Comparison of ENCODE assay signal across 8 cellular contexts in genomic region chr2:73071452-73072399, GRCh38. TPM values are rescaled to one million over a fixed set of nuclear protein-coding genes. Genes with fewer than 3 reads are reported as not detected.
DNase-seq lines count a peak whose midpoint lies in the region; ATAC-seq and TF ChIP-seq lines count a peak whose summit lies in the region.

A gene with protein sequence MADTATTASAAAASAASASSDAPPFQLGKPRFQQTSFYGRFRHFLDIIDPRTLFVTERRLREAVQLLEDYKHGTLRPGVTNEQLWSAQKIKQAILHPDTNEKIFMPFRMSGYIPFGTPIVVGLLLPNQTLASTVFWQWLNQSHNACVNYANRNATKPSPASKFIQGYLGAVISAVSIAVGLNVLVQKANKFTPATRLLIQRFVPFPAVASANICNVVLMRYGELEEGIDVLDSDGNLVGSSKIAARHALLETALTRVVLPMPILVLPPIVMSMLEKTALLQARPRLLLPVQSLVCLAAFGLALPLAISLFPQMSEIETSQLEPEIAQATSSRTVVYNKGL (minus strand): TSS chr2:73071712. CDS start chr2:73071705, 7 bp downstream.

- 4% methylated on average over 31 of the region's 69 CpGs for WGBS in right lobe of liver (ENCODE audit: insufficient coverage, low coverage, low lambda C conversion rate, missing lambda C conversion rate)

- H3K4me1 Mint-ChIP-seq in CD14-positive monocyte, result peaks cover 40% of the 10 kb centered on the region

- H3K27ac ChIP-seq in dorsolateral prefrontal cortex (peak within 1 kb of the TSS; percentile 72 to 99 (median 97)), right lobe of liver (peak within 1 kb of the TSS; percentile 68 to 93 (median 81))

- H3K4me3 ChIP-seq in dorsolateral prefrontal cortex, result peak within 1 kb of the TSS; percentile 69 to 100 (median 93)
- H3K4me3 ChIP-seq in right lobe of liver, result peak within 1 kb of the TSS; percentile 78 to 99 (median 90)

- H3K36me3 Mint-ChIP-seq in CD14-positive monocyte, result peaks cover 11 to 18% of the 10 kb centered on the region in 2 donors

- H3K9me3 Mint-ChIP-seq in CD14-positive monocyte, result peaks cover 0 to 2% (median 0%) of the 10 kb centered on the region in 7 donors

- H3K36me3 ChIP-seq in right lobe of liver, result no peaks in the 10 kb centered on the region

- ATAC-seq in GM19395 (IDR thresholded peaks at IDR 0.05; ENCODE audit: unreplicated experiment) (peak; percentile 81), HG03565 (IDR thresholded peaks at IDR 0.05; ENCODE audit: unreplicated experiment) (peak; percentile 64), right lobe of liver (peak; percentile 83 to 88 (median 84))

- peaks cover 0 to 28% (median 14%) of the 10 kb centered on the region in 4 donors for H3K4me1 ChIP-seq in right lobe of liver

- intact Hi-C loops in CD14-positive monocyte (cut with micrococcal nuclease), result loop anchor here (1.0 to 5.0 kb wide), 4 partner anchors 79 to 162 kb away; partner anchors contain the start of genes PRADC1 (in 2 of the 2), CCT7 (in 1 of the 2) and SMYD5 (in 1 of the 2)
- intact Hi-C loops in dorsolateral prefrontal cortex (cut with DNase I), result loop anchor here (1.0 to 5.0 kb wide), 5 partner anchors 41 to 179 kb away; partner anchors contain the start of genes RAB11FIP5 (in 2 of the 2), CCT7 (in 1 of the 2) and PRADC1 (in 1 of the 2)
- intact Hi-C loops in right lobe of liver (cut with DNase I), result loop anchor here (10.0 kb wide), 1 partner anchor 77 kb away; no protein-coding TSS in a partner anchor

- peak within 1 kb of the TSS; percentile 90 to 99 for H3K4me3 Mint-ChIP-seq in CD14-positive monocyte

- H3K27me3 Mint-ChIP-seq in CD14-positive monocyte (ENCODE audit: low read depth in 3 of 3), result peaks cover 0 to 8% (median 3%) of the 10 kb centered on the region in 3 donors

- DNase-seq in CD14-positive monocyte (ENCODE audit: low spot score) (peak; percentile 94), NCI-H82 (lab: John Stamatoyannopoulos, UW) (peak; percentile 95), dorsolateral prefrontal cortex (peak; percentile 90 to 95 (median 94)), right lobe of liver (peak; percentile 95 to 97 (median 97))
- DNase-seq in activated CD4-positive, alpha-beta T cell treated with anti-CD3 and anti-CD28 coated beads, Interleukin-2, amount 50 U/mL, for 48 hours, result peak; percentile 89 to 91
- peak; percentile 79 to 81 for DNase-seq in stimulated activated CD4-positive, alpha-beta T cell treated with anti-CD3 and anti-CD28 coated beads, Interleukin-4, amount 100 ng/mL, for 4 hours

- TF ChIP-seq POLR2A in right lobe of liver (IDR thresholded peaks at IDR 0.05), result peak; percentile 86

- H3K9me3 ChIP-seq in right lobe of liver, result no peaks in the 10 kb centered on the region

- no peaks in the 10 kb centered on the region for H3K27me3 ChIP-seq in dorsolateral prefrontal cortex
- no peaks in the 10 kb centered on the region for H3K27me3 ChIP-seq in right lobe of liver

- peak; percentile 18 for TF ChIP-seq CTCF in CD14-positive monocyte (IDR thresholded peaks at IDR 0.05)
- TF ChIP-seq CTCF in dorsolateral prefrontal cortex (IDR thresholded peaks at IDR 0.05 in 54 of 56, conservative IDR thresholded peaks at IDR 0.05 in 2 of 56; ENCODE audit: low read depth in 1 of 56, partially characterized antibody in 56 of 56), result peak in 33 of 56 donors; percentile 6 to 61 (median 34)
- TF ChIP-seq CTCF in right lobe of liver (IDR thresholded peaks at IDR 0.05), result peak; percentile 4 to 38 (median 34)

- H3K27ac Mint-ChIP-seq in CD14-positive monocyte, result peak within 1 kb of the TSS; percentile 92 to 96 (median 94)

RNA-seq across cellular contexts. Expression of the gene that starts here (rescaled TPM):
- polyA plus RNA-seq in CD14-positive monocyte, result 1 to 10 TPM; 5.9 to 9.5 TPM
- 100 to 1,000 TPM in 119 of 120 experiments, 10 to 100 TPM in 1; 82.7 to 370 (median 148) TPM for total RNA-seq in dorsolateral prefrontal cortex
- total RNA-seq in right lobe of liver, result 10 to 100 TPM; 33.1 to 73.4 (median 56.6) TPM

Comparison
In these comparisons a context has a peak if more than half of its experiments do, and no peak if none do; other contexts are left out.
1. Peak in every context shown above with its lines: DNase-seq, ATAC-seq, H3K4me3 ChIP-seq and H3K27ac ChIP-seq.